31 cellular contexts compared by ENCODE assay signal in the genomic region with DNA sequence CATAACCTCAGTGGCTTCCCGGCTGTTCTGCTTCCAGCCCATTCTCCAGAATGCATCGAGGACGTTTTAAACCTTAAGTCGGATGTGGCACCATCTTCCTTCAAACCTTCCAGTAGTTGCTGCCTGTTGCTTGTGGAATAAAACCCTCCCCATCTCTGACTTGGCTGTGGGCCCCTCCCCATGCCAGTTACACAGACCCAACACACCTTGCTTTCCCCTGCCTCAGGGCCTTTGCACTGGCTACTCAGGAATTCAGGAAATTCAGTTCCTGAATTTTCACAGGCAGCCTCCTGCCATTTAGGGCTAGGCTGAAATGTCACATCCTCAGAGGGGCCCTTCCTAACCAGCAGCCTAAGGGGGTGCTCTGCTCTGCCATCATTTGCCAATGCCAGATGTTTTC. TPM values are rescaled to one million over a fixed set of nuclear protein-coding genes. Genes with fewer than 3 reads are reported as not detected.
"Had no signal": no experiment of that assay in that cellular context is flagged by ENCODE, and none has a peak within 500 bp of the region (broad histone marks: within the 10 kb centered on the region; RNA-seq: fewer than 3 reads in every experiment).

No MANE protein-coding gene starts in this region.

- H3K27me3 ChIP-seq: ovary, right lobe of liver, vagina had no signal

- H3K4me3 Mint-ChIP-seq: naive thymus-derived CD8-positive, alpha-beta T cell; nephron; neural crest cell; stimulated activated naive B cell treated with anti-CD40 and anti-IgM and Interleukin-4, amounts not matched to agents 10 μg/mL and 1 μg/mL and 100 μg/mL, for 72 hours had no signal

- DNase-seq: hypothalamus; immature natural killer cell; left colon; lower lobe of right lung; mammary epithelial cell; mesenchymal stem cell; ovary; right lobe of liver; stimulated activated CD4-positive, alpha-beta T cell treated with anti-CD3 and anti-CD28 coated beads, Interleukin-1b, Interleukin-23, amount 100 ng/mL, for 48 hours; stimulated activated CD4-positive, alpha-beta T cell treated with anti-CD3 and anti-CD28 coated beads, Interleukin-2, amount 100 ng/mL, for 48 hours; stimulated activated naive B cell treated with anti-CD40 and anti-IgM and Interleukin-4, amounts not matched to agents 10 μg/mL and 1 μg/mL and 100 μg/mL, for 72 hours; stimulated activated naive CD8-positive, alpha-beta T cell treated with anti-CD3 and anti-CD28 coated beads, Interleukin-15, Interleukin-2, amounts not matched to agents 100 U/mL and 50 U/mL, for 24 hours; stomach; upper lobe of left lung had no signal

- H3K27ac ChIP-seq: left lung, lower lobe of right lung, ovary, right atrium auricular region, right lobe of liver, stomach, suprapubic skin, thoracic aorta, tibial nerve, upper lobe of left lung, vagina had no signal

- H3K4me3 ChIP-seq: left lung, lower lobe of right lung, ovary, right atrium auricular region, right lobe of liver, smooth muscle cell, stomach, suprapubic skin, thoracic aorta, tibial nerve, upper lobe of left lung, vagina had no signal

- H3K27ac Mint-ChIP-seq: nephron; progenitor cell of endocrine pancreas; stimulated activated naive B cell treated with anti-CD40 and anti-IgM and Interleukin-4, amounts not matched to agents 10 μg/mL and 1 μg/mL and 100 μg/mL, for 72 hours had no signal

- H3K4me2 ChIP-seq: smooth muscle cell had no signal

- H3K9me3 Mint-ChIP-seq: immature natural killer cell; naive thymus-derived CD8-positive, alpha-beta T cell; nephron; neural crest cell; stimulated activated naive B cell treated with anti-CD40 and anti-IgM and Interleukin-4, amounts not matched to agents 10 μg/mL and 1 μg/mL and 100 μg/mL, for 72 hours had no signal

- ATAC-seq: left colon; left lung; lower lobe of right lung; naive thymus-derived CD8-positive, alpha-beta T cell; right lobe of liver; stimulated activated naive B cell treated with anti-CD40 and anti-IgM and Interleukin-4, amounts not matched to agents 10 μg/mL and 1 μg/mL and 100 μg/mL, for 72 hours; stimulated activated naive CD8-positive, alpha-beta T cell treated with anti-CD3 and anti-CD28 coated beads, Interleukin-15, Interleukin-2, amounts not matched to agents 100 U/mL and 50 U/mL, for 24 hours had no signal

- H3K9me3 ChIP-seq: left lung, lower lobe of right lung, ovary, right atrium auricular region, right lobe of liver, stomach, suprapubic skin, thoracic aorta, tibial nerve, upper lobe of left lung, vagina had no signal

- H3K36me3 ChIP-seq: left lung, lower lobe of right lung, ovary, right atrium auricular region, right lobe of liver, stomach, suprapubic skin, thoracic aorta, tibial nerve, upper lobe of left lung, vagina had no signal

RNA-seq across cellular contexts. Expression of a gene that starts 5.0 kb away (rescaled TPM):
- total RNA-seq: pulmonary artery endothelial cell, renal cortical epithelial cell had no signal

RNA-seq across cellular contexts. Expression of a gene that starts 16.9 kb away (rescaled TPM):
- total RNA-seq: kidney, left lung, liver, lower lobe of right lung, mucosa of gallbladder, neural crest cell, pulmonary artery endothelial cell, renal cortical epithelial cell, right atrium auricular region, right lobe of liver, skeletal muscle tissue, stomach, thoracic aorta, vagina had no signal
